In the genomic region with DNA sequence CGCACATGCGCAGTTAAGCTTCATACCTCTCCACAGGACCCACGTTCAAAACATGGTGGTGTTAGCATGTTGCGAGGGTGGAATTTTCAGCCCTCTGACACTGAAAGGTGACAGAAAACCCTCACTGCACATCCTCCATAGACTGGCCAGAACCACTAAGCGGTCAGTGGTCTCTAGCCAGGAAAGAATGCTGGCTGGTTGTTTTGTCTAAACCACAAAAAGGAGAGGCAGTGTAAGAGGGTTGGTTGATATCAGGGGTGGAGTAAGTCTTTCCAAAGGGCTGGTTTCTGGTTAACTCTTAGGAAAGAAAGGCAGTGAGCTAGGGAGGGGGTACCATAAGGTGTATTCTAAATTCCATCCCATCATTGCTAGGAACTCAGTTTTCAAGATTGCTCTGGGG, we compare ENCODE assay signal across 20 cellular contexts. TPM values are rescaled to one million over a fixed set of nuclear protein-coding genes. Genes with fewer than 3 reads are reported as not detected.
A peak's percentile ranks its signal among the peaks of the same experiment; 100 is the strongest.
DNase-seq lines count a peak whose midpoint lies in the region; ATAC-seq, FAIRE-seq and TF ChIP-seq lines count a peak whose summit lies in the region.
"Had no signal": no experiment of that assay in that cellular context is flagged by ENCODE, and none has a peak within 500 bp of the region (broad histone marks: within the 10 kb centered on the region; RNA-seq: fewer than 3 reads in every experiment).

No MANE protein-coding gene starts in this region.

- BruUV-seq in HCT116 (replicated peaks; lab: Mats Ljungman, UMichigan): no TSS peak
- no TSS peak for BruUV-seq in endothelial cell of umbilical vein (replicated peaks; lab: Mats Ljungman, UMichigan)

- no peaks in the 10 kb centered on the region for H3K9me2 ChIP-seq in HCT116 (ENCODE audit: insufficient read depth)

- H3K4me2 ChIP-seq in HCT116 (ENCODE audit: low read length) (no peak overlapping the region), endothelial cell of umbilical vein (ENCODE audit: insufficient read depth, low read length) (no peak overlapping the region), osteoblast (ENCODE audit: insufficient read depth, low read length) (peak overlapping the region; percentile 20)
- H3K4me2 ChIP-seq: BLaER1 treated with 17β-estradiol and CSF1 and Interleukin-3, amounts not matched to agents 10 nM and 100 nM had no signal

- ATAC-seq in HCT116: no peak
- ATAC-seq in HG03159 (IDR thresholded peaks at IDR 0.05; ENCODE audit: unreplicated experiment): no peak

- H3K4me1 ChIP-seq in HCT116 (ENCODE audit: control insufficient read depth in 1 of 2, insufficient read depth in 2 of 2, low read length in 2 of 2) (peaks cover 8 to 12% of the 10 kb centered on the region in 2 experiments; a peak in 3 of 4 replicates), endothelial cell of umbilical vein (ENCODE audit: control insufficient read depth, extremely low read depth, insufficient read depth, low read length) (peaks cover 4% of the 10 kb centered on the region), osteoblast (ENCODE audit: insufficient read depth, low read length) (peaks cover 16% of the 10 kb centered on the region)
- H3K4me1 ChIP-seq: BLaER1 treated with 17β-estradiol and CSF1 and Interleukin-3, amounts not matched to agents 10 nM and 100 nM had no signal

- H3K9ac ChIP-seq in HCT116 (ENCODE audit: low read length) (no peak overlapping the region), SK-N-MC (ENCODE audit: insufficient read length) (no peak overlapping the region), endothelial cell of umbilical vein (replicated peaks; ENCODE audit: extremely low read depth, insufficient read depth, low read length) (no peak overlapping the region)
- H3K9ac ChIP-seq: BLaER1 treated with 17β-estradiol and CSF1 and Interleukin-3, amounts not matched to agents 10 nM and 100 nM had no signal

- H3K27ac ChIP-seq in HCT116 (ENCODE audit: low read depth, low read length): peak overlapping the region; percentile 71
- no peak overlapping the region for H3K27ac ChIP-seq in SK-N-MC
- no peak overlapping the region for H3K27ac ChIP-seq in endothelial cell of umbilical vein (ENCODE audit: insufficient read depth, low read depth, low read length)
- no peak overlapping the region for H3K27ac ChIP-seq in osteoblast (ENCODE audit: low read depth, low read length)
- H3K27ac ChIP-seq: BLaER1 treated with 17β-estradiol and CSF1 and Interleukin-3, amounts not matched to agents 10 nM and 100 nM had no signal

- POLR2A ChIA-PET in HCT116 (lab: Charles Lee): no interaction called here
- POLR2A ChIA-PET in endothelial cell of umbilical vein (lab: Charles Lee): no interaction called here

- no peaks in the 10 kb centered on the region for H4K20me1 ChIP-seq in HCT116 (ENCODE audit: insufficient read depth)
- H4K20me1 ChIP-seq in endothelial cell of umbilical vein (replicated peaks; ENCODE audit: control insufficient read depth, extremely low read depth, insufficient read depth, low read length): no peaks in the 10 kb centered on the region
- no peaks in the 10 kb centered on the region for H4K20me1 ChIP-seq in osteoblast (ENCODE audit: insufficient read depth, low read length)
- H4K20me1 ChIP-seq: BLaER1 treated with 17β-estradiol and CSF1 and Interleukin-3, amounts not matched to agents 10 nM and 100 nM had no signal

- H3K9me1 ChIP-seq in endothelial cell of umbilical vein (replicated peaks; ENCODE audit: control insufficient read depth, extremely low read depth, insufficient read depth, low read length): no peaks in the 10 kb centered on the region

- intact Hi-C loops in HCT116 (cut with micrococcal nuclease): loop anchor here (5.0 to 10.0 kb wide), 5 partner anchors 73 to 1983 kb away; no protein-coding TSS in a partner anchor
- intact Hi-C loops in endothelial cell of umbilical vein (cut with micrococcal nuclease): loop anchor here (5.0 to 10.0 kb wide), 3 partner anchors 53 to 1983 kb away; no protein-coding TSS in a partner anchor

- TF ChIP-seq CTCF in HCT116 (IDR thresholded peaks at IDR 0.05 in 2 of 3, conservative IDR thresholded peaks at IDR 0.05 in 1 of 3; ENCODE audit: borderline replicate concordance in 1 of 3, insufficient read depth in 1 of 3, low read depth in 2 of 3, low read length in 2 of 3): no peak
- no peak for TF ChIP-seq CTCF in endothelial cell of umbilical vein (IDR thresholded peaks at IDR 0.05; ENCODE audit: extremely low read depth in 1 of 2, insufficient read depth in 1 of 2, low read depth in 1 of 2, low read length in 2 of 2)
- no peak for TF ChIP-seq CTCF in osteoblast (IDR thresholded peaks at IDR 0.05; ENCODE audit: extremely low read depth, low read depth, low read length)

- TF ChIP-seq RAD21 in HCT116 (IDR thresholded peaks at IDR 0.05; ENCODE audit: low read depth): no peak

- DNase-seq in HCT116 (ENCODE audit: low read depth, low spot score) (no peak), SK-N-MC (ENCODE audit: low read depth, low spot score) (no peak), endothelial cell of umbilical vein (ENCODE audit: low read depth, low spot score) (no peak), osteoblast (ENCODE audit: insufficient read length, low spot score, missing footprints) (no peak), AG20443 (ENCODE audit: low spot score) (no peak), DMS 273 (lab: John Stamatoyannopoulos, UW; ENCODE audit: unreplicated experiment) (no peak), SW480 (ENCODE audit: low spot score) (no peak)
- DNase-seq: CD8-positive, alpha-beta memory T cell; DND-41; GF-D8; IMR-90; Karpas-422; NCI-H1105; NCI-H1694; NCI-H2227 treated with DMSO at 0.1 percent for 48 hours; SHP77 treated with DMSO at 0.1 percent for 48 hours had no signal

- dilution Hi-C loops in endothelial cell of umbilical vein (cut with MboI; ENCODE audit: extremely low pct_ligation_motif_present, low sequenced_read_pairs): no loop called here

- H2AFZ ChIP-seq in HCT116 (ENCODE audit: low read depth, low read length, poor library complexity, severe bottlenecking) (no peak overlapping the region), endothelial cell of umbilical vein (ENCODE audit: low read depth, low read length) (no peak overlapping the region), osteoblast (ENCODE audit: low read length) (peak overlapping the region; percentile 62)

- H3K27me3 ChIP-seq in HCT116 (ENCODE audit: insufficient read depth, low read length) (no peaks in the 10 kb centered on the region), endothelial cell of umbilical vein (ENCODE audit: control insufficient read depth in 2 of 2, insufficient read depth in 2 of 2, low read length in 2 of 2) (no peaks in the 10 kb centered on the region), osteoblast (ENCODE audit: insufficient read depth, low read length) (no peaks in the 10 kb centered on the region)
- H3K27me3 ChIP-seq: BLaER1 treated with 17β-estradiol and CSF1 and Interleukin-3, amounts not matched to agents 10 nM and 100 nM had no signal

- H3K36me3 ChIP-seq in HCT116 (ENCODE audit: control insufficient read depth in 1 of 2, insufficient read depth in 2 of 2, low read length in 2 of 2) (no peaks in the 10 kb centered on the region), SK-N-MC (ENCODE audit: insufficient read depth, low read length) (no peaks in the 10 kb centered on the region), endothelial cell of umbilical vein (ENCODE audit: control insufficient read depth in 2 of 2, extremely low read depth in 1 of 2, insufficient read depth in 2 of 2, low read length in 2 of 2) (no peaks in the 10 kb centered on the region), osteoblast (ENCODE audit: insufficient read depth, low read length) (no peaks in the 10 kb centered on the region)
- H3K36me3 ChIP-seq: BLaER1 treated with 17β-estradiol and CSF1 and Interleukin-3, amounts not matched to agents 10 nM and 100 nM had no signal

- H3K79me2 ChIP-seq in HCT116 (ENCODE audit: insufficient read depth, low read length) (no peaks in the 10 kb centered on the region), endothelial cell of umbilical vein (ENCODE audit: control insufficient read depth, insufficient read depth, low read length) (no peaks in the 10 kb centered on the region), osteoblast (ENCODE audit: insufficient read depth, low read length) (no peaks in the 10 kb centered on the region)

- RAD21 ChIA-PET in HCT116 (lab: Charles Lee; ENCODE audit: low non-redundant PET in 1 of 2, low total read pairs in 2 of 2, uncharacterized antibody in 2 of 2, unreplicated experiment in 2 of 2): no interaction called here

- TF ChIP-seq POLR2A in HCT116 (IDR thresholded peaks at IDR 0.05; ENCODE audit: borderline replicate concordance, extremely low read depth, insufficient read depth, insufficient read length) (no peak), endothelial cell of umbilical vein (IDR thresholded peaks at IDR 0.05; ENCODE audit: low read depth, low read length) (no peak)

- H3K4me3 ChIP-seq in HCT116 (replicated peaks in 1 of 2; ENCODE audit: low read depth in 1 of 2, low read length in 2 of 2) (no peak overlapping the region), SK-N-MC (peak overlapping the region; percentile 64), endothelial cell of umbilical vein (replicated peaks in 1 of 3; ENCODE audit: insufficient read depth in 1 of 3, low read depth in 1 of 3, low read length in 3 of 3) (no peak overlapping the region), osteoblast (ENCODE audit: insufficient read depth, low read length) (peak overlapping the region; percentile 15)
- H3K4me3 ChIP-seq: BLaER1 treated with 17β-estradiol and CSF1 and Interleukin-3, amounts not matched to agents 10 nM and 100 nM had no signal

- CTCF ChIA-PET in HCT116 (lab: Charles Lee) (no interaction called here), endothelial cell of umbilical vein (lab: Charles Lee) (no interaction called here)

- H3K9me3 ChIP-seq in HCT116 (ENCODE audit: control insufficient read depth in 1 of 2, insufficient read depth in 1 of 2, low read depth in 1 of 2, low read length in 2 of 2): no peaks in the 10 kb centered on the region
- H3K9me3 ChIP-seq in SK-N-MC (ENCODE audit: low read depth, low read length): no peaks in the 10 kb centered on the region
- H3K9me3 ChIP-seq in endothelial cell of umbilical vein (replicated peaks; ENCODE audit: control insufficient read depth, insufficient read depth, low read length): no peaks in the 10 kb centered on the region
- no peaks in the 10 kb centered on the region for H3K9me3 ChIP-seq in osteoblast (ENCODE audit: low read depth, low read length)
- H3K9me3 ChIP-seq: BLaER1 treated with 17β-estradiol and CSF1 and Interleukin-3, amounts not matched to agents 10 nM and 100 nM had no signal

- peak; percentile 24 for FAIRE-seq in endothelial cell of umbilical vein (lab: Jason Lieb, UNC)
- FAIRE-seq: A204.1, GM12891 had no signal

RNA-seq across cellular contexts. Expression of a gene that starts 58.3 kb away (rescaled TPM):
- total RNA-seq in HCT116 (2021; ENCODE audit: unreplicated experiment): 15.1 TPM
- 4.7 and 5.5 TPM in 2 replicates for polyA plus RNA-seq in HCT116 (2012)
- not detected in 2 replicates for total RNA-seq in endothelial cell of umbilical vein
- polyA plus RNA-seq in endothelial cell of umbilical vein: not detected in 2 replicates
- not detected in 2 replicates for polyA plus RNA-seq in endothelial cell of umbilical vein (2011; cell fraction: cytosol; rRNA removed)
- polyA plus RNA-seq in endothelial cell of umbilical vein (2011; cell fraction: nucleus; rRNA removed): not detected in 2 replicates
- polyA plus RNA-seq in endothelial cell of umbilical vein (2012): not detected in 2 replicates
- polyA minus RNA-seq in endothelial cell of umbilical vein: not detected in 2 replicates
- not detected for polyA minus RNA-seq in endothelial cell of umbilical vein (2011; cell fraction: cytosol; rRNA and poly(A)+ RNA removed)
- not detected in 2 replicates for polyA minus RNA-seq in endothelial cell of umbilical vein (2011; cell fraction: nucleus; rRNA and poly(A)+ RNA removed)
- 1.1 and 1.2 TPM in 2 replicates for total RNA-seq in osteoblast
- total RNA-seq: CD8-positive, alpha-beta memory T cell had no signal
- polyA plus RNA-seq: CD8-positive, alpha-beta memory T cell had no signal

Comparison
In these comparisons a context has a peak if more than half of its experiments do, and no peak if none do; other contexts are left out.
1. H3K4me3 ChIP-seq: peak in SK-N-MC (single experiment) and osteoblast (single experiment); none in HCT116 (0 of 2) and endothelial cell of umbilical vein (0 of 3).